Comparison of ENCODE assay signal across 8 cellular contexts in genomic region chr19:35757749-35758608, GRCh38. TPM values are rescaled to one million over a fixed set of nuclear protein-coding genes. Genes with fewer than 3 reads are reported as not detected.
DNase-seq lines count a peak whose midpoint lies in the region; ATAC-seq, FAIRE-seq and TF ChIP-seq lines count a peak whose summit lies in the region.

PROSER3 (plus strand) TSS chr19:35758176; CDS start chr19:35758216, 40 bp downstream.

- H3K27ac ChIP-seq in adipose tissue (ENCODE audit: low read depth, low read length) = peak within 1 kb of the TSS; percentile 94
- peak within 1 kb of the TSS; percentile 93 for H3K27ac ChIP-seq in trophoblast cell (ENCODE audit: low read depth, low read length)

- H4K8ac ChIP-seq in trophoblast cell (ENCODE audit: low read depth, low read length) = peak within 1 kb of the TSS; percentile 93

- DNase-seq in GM12891 (ENCODE audit: insufficient read length, low spot score) (peak; percentile 96), NCI-H1436 treated with DMSO at 0.1 percent for 48 hours (lab: John Stamatoyannopoulos, UW) (peak; percentile 98), T-cell (peak; percentile 95 to 100 (median 98)), cardiac septum (ENCODE audit: low spot score) (peak; percentile 99), trophoblast cell (peak; percentile 99), type B pancreatic cell (ENCODE audit: extremely low spot score, unreplicated experiment) (peak; percentile 97)

- no peak for TF ChIP-seq CTCF in type B pancreatic cell (conservative IDR thresholded peaks at IDR 0.05)

- H3K9me3 Mint-ChIP-seq in T-cell (no peaks in the 10 kb centered on the region), type B pancreatic cell (no peaks in the 10 kb centered on the region)

- peak within 1 kb of the TSS; percentile 85 for H4K12ac ChIP-seq in trophoblast cell (ENCODE audit: low read depth, low read length)

- peaks cover 29 to 31% of the 10 kb centered on the region in 2 experiments for H3K4me1 ChIP-seq in trophoblast cell (ENCODE audit: control insufficient read depth in 1 of 2, insufficient read depth in 2 of 2, low read length in 2 of 2)

- peak within 1 kb of the TSS; percentile 86 for H3K4me3 ChIP-seq in trophoblast cell (ENCODE audit: low read depth, low read length)

- H3K79me2 ChIP-seq in trophoblast cell (ENCODE audit: control insufficient read depth, insufficient read depth, low read length, poor library complexity) = peaks cover 6% of the 10 kb centered on the region

- ATAC-seq in HG02840 (IDR thresholded peaks at IDR 0.05; ENCODE audit: low FRiP score, unreplicated experiment) (peak; percentile 93), T-cell (replicated peaks in 1 of 4) (peak; percentile 95 to 97 (median 96))

- peaks cover 4% of the 10 kb centered on the region for H3K9me3 ChIP-seq in trophoblast cell (ENCODE audit: insufficient read depth, low read depth, low read length)

- peak within 1 kb of the TSS; percentile 91 for H3K14ac ChIP-seq in trophoblast cell (ENCODE audit: low read length)

- H4K91ac ChIP-seq in trophoblast cell (ENCODE audit: low read depth, low read length) = peak within 1 kb of the TSS; percentile 95

- H3K4me3 Mint-ChIP-seq in T-cell (peak within 1 kb of the TSS; percentile 89 to 95 (median 93)), type B pancreatic cell (peak within 1 kb of the TSS; percentile 99)

- H3K36me3 Mint-ChIP-seq in T-cell = peaks cover 23% of the 10 kb centered on the region
- peaks cover 7% of the 10 kb centered on the region for H3K36me3 Mint-ChIP-seq in type B pancreatic cell

- peak within 1 kb of the TSS; percentile 93 for H2BK120ac ChIP-seq in trophoblast cell (ENCODE audit: insufficient read depth, low read length, poor library complexity)

- peak within 1 kb of the TSS; percentile 90 for H3K9ac ChIP-seq in trophoblast cell (ENCODE audit: low read length)

- peak within 1 kb of the TSS; percentile 69 for H3K4me2 ChIP-seq in trophoblast cell (ENCODE audit: low read length)

- peak within 1 kb of the TSS; percentile 83 for H2BK12ac ChIP-seq in trophoblast cell (ENCODE audit: low read length)

- peak within 1 kb of the TSS; percentile 71 for H3K4ac ChIP-seq in trophoblast cell (ENCODE audit: low read depth, low read length)

- H2AK5ac ChIP-seq in trophoblast cell (ENCODE audit: low read length) = peak within 1 kb of the TSS; percentile 91

- H3K4me1 Mint-ChIP-seq in T-cell = peaks cover 32 to 51% (median 34%) of the 10 kb centered on the region in 3 donors
- H3K4me1 Mint-ChIP-seq in type B pancreatic cell (ENCODE audit: unreplicated experiment) = peaks cover 9% of the 10 kb centered on the region

- 0 to 1% (median 0%) methylated on average over 53 of the region's 53 CpGs for WGBS in adipose tissue, 3 donors
- no CpG with 5 or more reads among the region's 53 CpGs for WGBS in trophoblast cell (ENCODE audit: extremely low coverage, insufficient coverage, insufficient read length)

- H3K27me3 ChIP-seq in trophoblast cell (ENCODE audit: insufficient read depth, low read length) = no peaks in the 10 kb centered on the region

- peak within 1 kb of the TSS; percentile 88 for H2BK5ac ChIP-seq in trophoblast cell (ENCODE audit: low read depth, low read length, poor library complexity)

- peaks cover 27% of the 10 kb centered on the region for H3K79me1 ChIP-seq in trophoblast cell (ENCODE audit: low read length)

- peaks cover 7 to 10% of the 10 kb centered on the region in 2 donors for H3K27me3 Mint-ChIP-seq in T-cell
- H3K27me3 Mint-ChIP-seq in type B pancreatic cell = peaks cover 14% of the 10 kb centered on the region

- H3K36me3 ChIP-seq in trophoblast cell (ENCODE audit: control insufficient read depth in 1 of 2, insufficient read depth in 2 of 2, low read length in 2 of 2) = peaks cover 33 to 36% of the 10 kb centered on the region in 2 experiments

- CTCF ChIA-PET in T-cell (lab: Charles Lee) = interaction anchor here in 1 of 2 donors (0.7 kb wide), 1 partner anchor 160 kb away, joined by 3 read pairs; no protein-coding TSS in a partner anchor

- peak within 1 kb of the TSS; percentile 75 for H2AFZ ChIP-seq in trophoblast cell (ENCODE audit: insufficient read depth, low read length, poor library complexity)

- peak within 1 kb of the TSS; percentile 91 to 95 for H3K27ac Mint-ChIP-seq in T-cell
- peak within 1 kb of the TSS; percentile 97 for H3K27ac Mint-ChIP-seq in type B pancreatic cell

- H3K18ac ChIP-seq in trophoblast cell (ENCODE audit: low read length) = peak within 1 kb of the TSS; percentile 89

- TF ChIP-seq POLR2A in GM12891 (IDR thresholded peaks at IDR 0.05; ENCODE audit: low read depth, low read length) = peak; percentile 88

- peak; percentile 97 for FAIRE-seq in GM12891 (lab: Jason Lieb, UNC)

- intact Hi-C loops in cardiac septum (cut with DNase I) = no loop called here

- POLR2A ChIA-PET in T-cell (lab: Charles Lee) = no interaction called here

- H3K23ac ChIP-seq in trophoblast cell (ENCODE audit: low read length) = no peak within 1 kb of the TSS

TF ChIP-seq in GM12891, 5 proteins besides CTCF, POLR2A, EP300 and RAD21:
- peak; percentile 86 for TF ChIP-seq POLR2AphosphoS5 (IDR thresholded peaks at IDR 0.05; ENCODE audit: low read depth, low read length)
- peak; percentile 80 for TF ChIP-seq TAF1 (IDR thresholded peaks at IDR 0.05; ENCODE audit: low read depth, low read length)
- peak; percentile 3 for TF ChIP-seq PAX5 (IDR thresholded peaks at IDR 0.05; ENCODE audit: insufficient read depth, low read length, severe bottlenecking)
- TF ChIP-seq SPI1 (IDR thresholded peaks at IDR 0.05; ENCODE audit: low read depth, low read length) = no peak
- peak; percentile 53; the same call in 1 of the 2 replicates for TF ChIP-seq POU2F2 (IDR thresholded peaks at IDR 0.05; ENCODE audit: low read depth, low read length)
TF ChIP-seq in GM12891: peak in this region for 4.

RNA-seq across cellular contexts. Expression of gene PROSER3, which starts in this region (rescaled TPM):
- 7.9 TPM for polyA plus RNA-seq in GM12891 (2012; ENCODE audit: low read depth, missing spikeins)
- total RNA-seq in T-cell (10 to 100 TPM; 31.3 to 52.1 (median 47.8) TPM), cardiac septum (11.7 TPM), type B pancreatic cell (ENCODE audit: low replicate concordance) (34.6 and 48.0 TPM in 2 replicates)
- polyA plus RNA-seq in adipose tissue = 10 to 100 TPM in 1 of 3 donors, 1 to 10 TPM in 2; 5.4 to 10.6 (median 6.9) TPM
- 32.8 and 34.5 TPM in 2 replicates for polyA plus RNA-seq in trophoblast cell (2013)

Comparison
In these comparisons a context has a peak if more than half of its experiments do, and no peak if none do; other contexts are left out.
1. Peak in every context shown above with its lines: DNase-seq, ATAC-seq, H3K4me3 ChIP-seq and H3K27ac ChIP-seq.